27 cellular contexts compared by ENCODE assay signal in the genomic region with DNA sequence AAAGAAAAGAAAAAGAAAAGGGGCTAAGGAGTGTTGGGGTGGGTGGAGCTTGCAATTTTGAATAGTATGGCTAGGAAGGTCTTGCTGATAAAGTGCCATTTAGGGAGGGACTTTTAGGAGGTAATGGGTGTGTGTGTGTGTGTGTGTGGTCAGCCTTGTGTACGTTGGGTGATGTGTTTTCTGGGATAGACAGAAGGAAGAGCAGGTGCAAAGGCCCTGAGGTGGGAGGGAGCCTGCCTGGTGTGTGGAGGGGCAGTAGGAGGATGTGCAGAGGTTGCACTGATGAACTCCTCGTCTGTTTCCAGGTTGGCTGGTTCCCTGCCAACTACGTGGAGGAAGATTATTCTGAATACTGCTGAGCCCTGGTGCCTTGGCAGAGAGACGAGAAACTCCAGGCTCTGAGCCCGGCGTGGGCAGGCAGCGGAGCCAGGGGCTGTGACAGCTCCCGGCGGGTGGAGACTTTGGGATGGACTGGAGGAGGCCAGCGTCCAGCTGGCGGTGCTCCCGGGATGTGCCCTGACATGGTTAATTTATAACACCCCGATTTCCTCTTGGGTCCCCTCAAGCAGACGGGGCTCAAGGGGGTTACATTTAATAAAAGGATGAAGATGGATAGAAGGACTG. TPM values are rescaled to one million over a fixed set of nuclear protein-coding genes. Genes with fewer than 3 reads are reported as not detected.
DNase-seq lines count a peak whose midpoint lies in the region; ATAC-seq and TF ChIP-seq lines count a peak whose summit lies in the region.
"Had no signal": no experiment of that assay in that cellular context is flagged by ENCODE, and none has a peak within 500 bp of the region (broad histone marks: within the 10 kb centered on the region; RNA-seq: fewer than 3 reads in every experiment).

No MANE protein-coding gene starts in this region.

- no peaks in the 10 kb centered on the region for H3K9me3 ChIP-seq in HEK293 (ENCODE audit: control insufficient read depth, insufficient read depth, low read depth, low read length)
- no peaks in the 10 kb centered on the region for H3K9me3 ChIP-seq in neutrophil
- no peaks in the 10 kb centered on the region for H3K9me3 ChIP-seq in psoas muscle
- H3K9me3 ChIP-seq: pancreas, suprapubic skin had no signal

- H3K27me3 Mint-ChIP-seq in activated naive CD4-positive, alpha-beta T cell treated with anti-CD3 and anti-CD28 coated beads for 36 hours (ENCODE audit: low read depth): no peaks in the 10 kb centered on the region
- no peaks in the 10 kb centered on the region for H3K27me3 Mint-ChIP-seq in central memory CD8-positive, alpha-beta T cell

- no peaks in the 10 kb centered on the region for H3K4me1 ChIP-seq in HEK293 (ENCODE audit: control insufficient read depth, insufficient read depth, low read length)
- H3K4me1 ChIP-seq in neutrophil (ENCODE audit: control insufficient read depth in 1 of 2, insufficient read depth in 1 of 2, low read depth in 1 of 2, low read length in 1 of 2): no peaks in the 10 kb centered on the region
- H3K4me1 ChIP-seq in psoas muscle: no peaks in the 10 kb centered on the region
- H3K4me1 ChIP-seq: left ventricle myocardium inferior, pancreas, suprapubic skin had no signal

- no peaks in the 10 kb centered on the region for H3K36me3 ChIP-seq in HEK293 (ENCODE audit: control insufficient read depth in 2 of 2, insufficient read depth in 1 of 2, low read length in 2 of 2)
- H3K36me3 ChIP-seq in neutrophil: peaks cover 68% of the 10 kb centered on the region
- no peaks in the 10 kb centered on the region for H3K36me3 ChIP-seq in psoas muscle (ENCODE audit: insufficient read depth in 1 of 2, low read depth in 1 of 2)
- H3K36me3 ChIP-seq: brain microvascular endothelial cell, left ventricle myocardium inferior, pancreas, suprapubic skin had no signal

- DNase-seq in activated naive CD4-positive, alpha-beta T cell treated with anti-CD3 and anti-CD28 coated beads for 36 hours: no peak
- DNase-seq in activated naive CD4-positive, alpha-beta T cell treated with anti-CD3 and anti-CD28 coated beads, Interleukin-2, amount 50 U/mL, for 16 hours: no peak
- DNase-seq in central memory CD8-positive, alpha-beta T cell (ENCODE audit: low spot score in 2 of 2): no peak
- no peak for DNase-seq in sciatic nerve (ENCODE audit: low spot score)
- DNase-seq in activated CD4-positive, CD25-positive, alpha-beta regulatory T cell treated with anti-CD3 and anti-CD28 coated beads, Interleukin-2, amount 50 U/mL, for 72 hours: no peak
- DNase-seq in psoas muscle: no peak
- DNase-seq: ACHN; activated CD4-positive, alpha-beta T cell treated with anti-CD3 and anti-CD28 coated beads for 1 hour; brain microvascular endothelial cell; Calu3; KBM-7; left ventricle myocardium inferior; MM.1S; NCI-H1417 treated with DMSO at 0.1 percent for 48 hours; NCI-H2081 treated with DMSO at 0.1 percent for 48 hours; NCI-H345; NCI-H748 treated with DMSO at 0.1 percent for 48 hours; nephron progenitor cell; pancreas; right cardiac atrium; RPMI8226; stimulated activated CD4-positive, alpha-beta T cell treated with anti-CD3 and anti-CD28 coated beads, Interleukin-12 subunit alpha, Interleukin-12 subunit beta, amount 100 ng/mL, for 4 hours; stimulated activated CD4-positive, alpha-beta T cell treated with anti-CD3 and anti-CD28 coated beads, Interleukin-4, amount 100 ng/mL, for 1 hour had no signal

- WGBS in psoas muscle, 3 donors: 11 to 15% (median 15%) methylated on average over 14 of the region's 14 CpGs

- H3K27ac Mint-ChIP-seq in activated naive CD4-positive, alpha-beta T cell treated with anti-CD3 and anti-CD28 coated beads for 36 hours: peak overlapping the region; percentile 71
- peak overlapping the region; percentile 42 for H3K27ac Mint-ChIP-seq in central memory CD8-positive, alpha-beta T cell (ENCODE audit: low read depth)
- H3K27ac Mint-ChIP-seq: mesothelial cell of epicardium, nephron progenitor cell had no signal

- H3K4me3 ChIP-seq in HEK293 (ENCODE audit: low read depth, low read length): no peak overlapping the region
- no peak overlapping the region for H3K4me3 ChIP-seq in neutrophil (ENCODE audit: low read depth in 1 of 2, low read length in 1 of 2)
- H3K4me3 ChIP-seq in psoas muscle: no peak overlapping the region
- H3K4me3 ChIP-seq: left ventricle myocardium inferior, pancreas, suprapubic skin had no signal

- intact Hi-C loops in activated naive CD4-positive, alpha-beta T cell treated with anti-CD3 and anti-CD28 coated beads for 36 hours (cut with micrococcal nuclease): no loop called here
- intact Hi-C loops in sciatic nerve (cut with DNase I) (no loop called here), psoas muscle (cut with DNase I) (no loop called here)

- CTCF ChIA-PET in activated naive CD4-positive, alpha-beta T cell treated with anti-CD3 and anti-CD28 coated beads for 36 hours (lab: Charles Lee): no interaction called here
- CTCF ChIA-PET in HEK293 (lab: Yijun Ruan, JAX): interaction anchor here (0.6 to 1.3 kb wide), 2 partner anchors 114 to 119 kb away, joined by 3 to 4 read pairs; no protein-coding TSS in a partner anchor

- H3K27me3 ChIP-seq in neutrophil (no peaks in the 10 kb centered on the region), psoas muscle (ENCODE audit: insufficient read depth in 3 of 3, low read length in 2 of 3) (peaks cover 0 to 5% (median 5%) of the 10 kb centered on the region in 3 donors)
- H3K27me3 ChIP-seq: brain microvascular endothelial cell, pancreas, suprapubic skin had no signal

- no peak for TF ChIP-seq CTCF in HEK293 (tag by site-specific recombination; IDR thresholded peaks at IDR 0.05)
- TF ChIP-seq CTCF in neutrophil (IDR thresholded peaks at IDR 0.05): no peak
- TF ChIP-seq CTCF in psoas muscle (IDR thresholded peaks at IDR 0.05): no peak

- H3K27ac ChIP-seq in HEK293 (ENCODE audit: extremely low read depth, low read depth, low read length) (no peak overlapping the region), neutrophil (peak overlapping the region; percentile 20), psoas muscle (no peak overlapping the region)
- H3K27ac ChIP-seq: brain microvascular endothelial cell, left ventricle myocardium inferior, pancreas, suprapubic skin had no signal

- no peak overlapping the region for H3K4me3 Mint-ChIP-seq in activated naive CD4-positive, alpha-beta T cell treated with anti-CD3 and anti-CD28 coated beads for 36 hours
- no peak overlapping the region for H3K4me3 Mint-ChIP-seq in central memory CD8-positive, alpha-beta T cell
- H3K4me3 Mint-ChIP-seq: mesothelial cell of epicardium, nephron progenitor cell had no signal

- peaks cover 3% of the 10 kb centered on the region for H3K4me1 Mint-ChIP-seq in activated naive CD4-positive, alpha-beta T cell treated with anti-CD3 and anti-CD28 coated beads for 36 hours (ENCODE audit: low read depth)
- H3K4me1 Mint-ChIP-seq in central memory CD8-positive, alpha-beta T cell: peaks cover 5% of the 10 kb centered on the region
- H3K4me1 Mint-ChIP-seq: mesothelial cell of epicardium, nephron progenitor cell had no signal

- peaks cover 29% of the 10 kb centered on the region for H3K36me3 Mint-ChIP-seq in activated naive CD4-positive, alpha-beta T cell treated with anti-CD3 and anti-CD28 coated beads for 36 hours (ENCODE audit: low read depth)
- peaks cover 55% of the 10 kb centered on the region for H3K36me3 Mint-ChIP-seq in central memory CD8-positive, alpha-beta T cell (ENCODE audit: insufficient read depth)
- H3K36me3 Mint-ChIP-seq: mesothelial cell of epicardium had no signal

- no peak for ATAC-seq in central memory CD8-positive, alpha-beta T cell (replicated peaks; ENCODE audit: extremely low read depth, poor library complexity, severe bottlenecking)
- ATAC-seq in sciatic nerve (no peak), psoas muscle (no peak)
- ATAC-seq: pancreas, right cardiac atrium had no signal

- POLR2A ChIA-PET in HEK293 (lab: Yijun Ruan, JAX): interaction anchor here (0.7 kb wide), 1 partner anchor 324 kb away, joined by 5 read pairs; no protein-coding TSS in a partner anchor

- no peaks in the 10 kb centered on the region for H3K9me3 Mint-ChIP-seq in activated naive CD4-positive, alpha-beta T cell treated with anti-CD3 and anti-CD28 coated beads for 36 hours
- H3K9me3 Mint-ChIP-seq in central memory CD8-positive, alpha-beta T cell: no peaks in the 10 kb centered on the region

TF ChIP-seq in HEK293, 187 proteins besides CTCF, POLR2A, EP300 and RAD21:
- peak; percentile 81 for TF ChIP-seq EGR2 (tag by site-specific recombination; IDR thresholded peaks at IDR 0.05; ENCODE audit: low read depth)
- TF ChIP-seq ZNF701 (tag by site-specific recombination; IDR thresholded peaks at IDR 0.05): no peak
- peak; percentile 93 for TF ChIP-seq ZNF623 (tag by site-specific recombination; IDR thresholded peaks at IDR 0.05)
- peak; percentile 42; the same call in 1 of the 2 replicates for TF ChIP-seq ZFHX2 (tag by site-specific recombination; conservative IDR thresholded peaks at IDR 0.05)
TF ChIP-seq in HEK293: peak in this region for 3.

RNA-seq across cellular contexts. Expression of a gene that starts 30.5 kb away (rescaled TPM):
- 10 to 100 TPM in 1 of 2 experiments, 1 to 10 TPM in 1; 9.1 to 11.2 TPM for total RNA-seq in activated naive CD4-positive, alpha-beta T cell treated with anti-CD3 and anti-CD28 coated beads for 36 hours
- total RNA-seq in sciatic nerve (1.8 TPM), psoas muscle (under 1 TPM in 2 of 4 donors, not detected in 2; 0.39 to 0.42 TPM)
- under 1 TPM in 2 of 3 donors, not detected in 1; 0.03 to 0.04 TPM for polyA plus RNA-seq in psoas muscle
- total RNA-seq: Calu3, left ventricle myocardium inferior, mesothelial cell of epicardium, suprapubic skin had no signal
- polyA plus RNA-seq: right cardiac atrium had no signal
